In the genomic region with DNA sequence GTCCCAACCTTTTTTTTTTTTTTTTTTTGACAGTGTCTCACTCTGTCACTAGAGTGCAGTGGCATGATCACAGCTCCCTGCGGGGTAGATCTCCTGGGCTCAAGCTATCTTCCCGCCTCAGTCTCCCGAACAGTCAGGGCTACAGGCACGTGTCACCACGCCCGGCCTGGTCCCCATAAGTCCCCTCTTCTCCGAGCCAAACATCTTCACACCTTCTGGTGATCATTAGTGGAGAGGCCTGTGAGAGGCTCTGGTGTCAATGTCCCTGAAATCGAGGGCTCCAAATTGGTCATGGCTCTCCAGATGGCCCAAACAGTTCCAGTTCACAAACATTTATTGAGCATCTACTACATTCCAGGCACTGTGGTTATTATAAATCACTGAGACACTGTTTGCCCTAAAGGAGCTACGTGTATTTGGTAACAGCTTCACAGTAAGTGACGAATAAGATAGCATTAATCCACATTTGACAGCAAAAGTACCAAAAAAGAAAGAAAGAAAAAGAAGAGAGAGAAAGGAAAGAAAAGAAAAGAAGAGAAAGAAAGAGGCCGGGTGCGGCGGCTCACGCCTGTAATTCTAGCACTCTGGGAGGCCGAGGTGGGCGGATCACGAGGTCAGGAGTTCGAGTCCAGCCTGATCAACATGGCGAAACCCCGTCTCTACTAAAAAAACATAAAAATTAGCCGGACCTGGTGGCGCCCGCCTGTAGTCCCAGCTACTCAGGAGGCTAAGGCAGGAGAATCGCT, we compare ENCODE assay signal across 8 cellular contexts. TPM values are rescaled to one million over a fixed set of nuclear protein-coding genes. Genes with fewer than 3 reads are reported as not detected.
DNase-seq lines count a peak whose midpoint lies in the region; ATAC-seq and TF ChIP-seq lines count a peak whose summit lies in the region.

No MANE protein-coding gene starts in this region.

- DNase-seq in HCT116 (ENCODE audit: low read depth, low spot score) (no peak), right atrium auricular region (ENCODE audit: low spot score) (no peak), mucosa of gallbladder (ENCODE audit: low spot score) (no peak), GM10248 (ENCODE audit: extremely low spot score) (no peak), NCI-H1105 (lab: John Stamatoyannopoulos, UW) (no peak)
- peak; percentile 61 for DNase-seq in activated CD8-positive, alpha-beta memory T cell treated with anti-CD3 and anti-CD28 coated beads, Interleukin-2, amount 50 U/mL, for 48 hours
- DNase-seq in stimulated activated CD4-positive, alpha-beta T cell treated with anti-CD3 and anti-CD28 coated beads, Interleukin-1b, Interleukin-23, amount 100 ng/mL, for 48 hours = peak; percentile 12

- no peak overlapping the region for H2AFZ ChIP-seq in HCT116 (ENCODE audit: low read depth, low read length, poor library complexity, severe bottlenecking)

- no peaks in the 10 kb centered on the region for H3K27me3 ChIP-seq in HCT116 (ENCODE audit: insufficient read depth, low read length)
- H3K27me3 ChIP-seq in right atrium auricular region = no peaks in the 10 kb centered on the region

- intact Hi-C loops in HCT116 (cut with micrococcal nuclease) = loop anchor here (5.0 kb wide), 1 partner anchor 57 kb away; no protein-coding TSS in a partner anchor

- TSS peak; percentile 93 for BruUV-seq in HCT116 (replicated peaks; lab: Mats Ljungman, UMichigan)

- peak overlapping the region; percentile 73 for H3K4me2 ChIP-seq in HCT116 (ENCODE audit: low read length)

- H3K4me3 ChIP-seq in HCT116 (replicated peaks in 1 of 2; ENCODE audit: low read depth in 1 of 2, low read length in 2 of 2) (peak overlapping the region; percentile 91 to 94), right atrium auricular region (peak overlapping the region; percentile 90 to 91)

- CTCF ChIA-PET in HCT116 (lab: Charles Lee) (interaction anchor here (0.6 to 2.3 kb wide), 3 partner anchors 10 to 59 kb away, joined by 3 to 13 read pairs (median 4); no protein-coding TSS in a partner anchor), GM10248 (lab: Yijun Ruan, JAX) (interaction anchor here (1.0 to 3.3 kb wide), 9 partner anchors 46 to 442 kb away, joined by 3 to 20 read pairs (median 3); a partner anchor contains a TSS)

- TF ChIP-seq POLR2A in HCT116 (IDR thresholded peaks at IDR 0.05; ENCODE audit: borderline replicate concordance, extremely low read depth, insufficient read depth, insufficient read length) = no peak

- H3K36me3 ChIP-seq in HCT116 (ENCODE audit: control insufficient read depth in 1 of 2, insufficient read depth in 2 of 2, low read length in 2 of 2) (peaks cover 15 to 17% of the 10 kb centered on the region in 2 experiments), right atrium auricular region (peaks cover 22% of the 10 kb centered on the region)

- TF ChIP-seq CTCF in HCT116 (IDR thresholded peaks at IDR 0.05 in 2 of 3, conservative IDR thresholded peaks at IDR 0.05 in 1 of 3; ENCODE audit: borderline replicate concordance in 1 of 3, insufficient read depth in 1 of 3, low read depth in 2 of 3, low read length in 2 of 3) = no peak
- no peak for TF ChIP-seq CTCF in right atrium auricular region (IDR thresholded peaks at IDR 0.05)
- no peak for TF ChIP-seq CTCF in GM10248 (IDR thresholded peaks at IDR 0.05; ENCODE audit: control extremely low read depth, extremely low read depth, low read depth, missing control alignments)

- peaks cover 39% of the 10 kb centered on the region for H3K79me2 ChIP-seq in HCT116 (ENCODE audit: insufficient read depth, low read length)

- no peak for TF ChIP-seq RAD21 in HCT116 (IDR thresholded peaks at IDR 0.05; ENCODE audit: low read depth)

- H3K27ac ChIP-seq in HCT116 (ENCODE audit: low read depth, low read length) (peak overlapping the region; percentile 79), right atrium auricular region (peak overlapping the region; percentile 87 to 88)

- RAD21 ChIA-PET in HCT116 (lab: Charles Lee; ENCODE audit: low non-redundant PET in 1 of 2, low total read pairs in 2 of 2, uncharacterized antibody in 2 of 2, unreplicated experiment in 2 of 2) = no interaction called here

- ATAC-seq in HCT116 (peak; percentile 12), HG02571 (IDR thresholded peaks at IDR 0.05; ENCODE audit: unreplicated experiment) (no peak)

- no peaks in the 10 kb centered on the region for H3K9me3 ChIP-seq in HCT116 (ENCODE audit: control insufficient read depth in 1 of 2, insufficient read depth in 1 of 2, low read depth in 1 of 2, low read length in 2 of 2)
- no peaks in the 10 kb centered on the region for H3K9me3 ChIP-seq in right atrium auricular region

- H3K4me1 ChIP-seq in HCT116 (ENCODE audit: control insufficient read depth in 1 of 2, insufficient read depth in 2 of 2, low read length in 2 of 2) (peaks cover 4 to 10% of the 10 kb centered on the region in 2 experiments; a peak in 1 of 4 replicates), right atrium auricular region (peaks cover 0 to 14% of the 10 kb centered on the region in 2 donors)

- POLR2A ChIA-PET in HCT116 (lab: Charles Lee) = interaction anchor here (0.6 to 1.4 kb wide), 8 partner anchors 9 to 234 kb away, joined by 3 to 7 read pairs (median 4); no protein-coding TSS in a partner anchor
- POLR2A ChIA-PET in GM10248 (lab: Yijun Ruan, JAX) = interaction anchor here (0.7 kb wide), 1 partner anchor 28 kb away, joined by 3 read pairs; a partner anchor contains a TSS

- peak overlapping the region; percentile 96 for H3K9ac ChIP-seq in HCT116 (ENCODE audit: low read length)

- 0 out of 2 replicates have a peak, but pooled peaks cover 3% of the 10 kb centered on the region for H4K20me1 ChIP-seq in HCT116 (ENCODE audit: insufficient read depth)

- no peaks in the 10 kb centered on the region for H3K9me2 ChIP-seq in HCT116 (ENCODE audit: insufficient read depth)

TF ChIP-seq in HCT116, 20 proteins besides CTCF, POLR2A, EP300 and RAD21:
- no peak for TF ChIP-seq CEBPB (IDR thresholded peaks at IDR 0.05; ENCODE audit: low read depth)
- TF ChIP-seq, protein P1, sequence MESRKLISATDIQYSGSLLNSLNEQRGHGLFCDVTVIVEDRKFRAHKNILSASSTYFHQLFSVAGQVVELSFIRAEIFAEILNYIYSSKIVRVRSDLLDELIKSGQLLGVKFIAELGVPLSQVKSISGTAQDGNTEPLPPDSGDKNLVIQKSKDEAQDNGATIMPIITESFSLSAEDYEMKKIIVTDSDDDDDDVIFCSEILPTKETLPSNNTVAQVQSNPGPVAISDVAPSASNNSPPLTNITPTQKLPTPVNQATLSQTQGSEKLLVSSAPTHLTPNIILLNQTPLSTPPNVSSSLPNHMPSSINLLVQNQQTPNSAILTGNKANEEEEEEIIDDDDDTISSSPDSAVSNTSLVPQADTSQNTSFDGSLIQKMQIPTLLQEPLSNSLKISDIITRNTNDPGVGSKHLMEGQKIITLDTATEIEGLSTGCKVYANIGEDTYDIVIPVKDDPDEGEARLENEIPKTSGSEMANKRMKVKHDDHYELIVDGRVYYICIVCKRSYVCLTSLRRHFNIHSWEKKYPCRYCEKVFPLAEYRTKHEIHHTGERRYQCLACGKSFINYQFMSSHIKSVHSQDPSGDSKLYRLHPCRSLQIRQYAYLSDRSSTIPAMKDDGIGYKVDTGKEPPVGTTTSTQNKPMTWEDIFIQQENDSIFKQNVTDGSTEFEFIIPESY (IDR thresholded peaks at IDR 0.05; ENCODE audit: extremely low read depth, insufficient replicate concordance, low read length) = no peak

RNA-seq across cellular contexts. Expression of a gene that starts 0.9 kb away (rescaled TPM):
- total RNA-seq in HCT116 (2021; ENCODE audit: unreplicated experiment) = 100 TPM
- polyA plus RNA-seq in HCT116 (2012) = 42.7 and 44.5 TPM in 2 replicates
- total RNA-seq in right atrium auricular region = 10 to 100 TPM; 42.7 to 59.1 TPM
- total RNA-seq in mucosa of gallbladder = 37.5 TPM

RNA-seq across cellular contexts. Expression of a gene that starts 8.1 kb away (rescaled TPM):
- 0.12 TPM for total RNA-seq in HCT116 (2021; ENCODE audit: unreplicated experiment)
- polyA plus RNA-seq in HCT116 (2012) = 0.87 and 1.7 TPM in 2 replicates
- 10 to 100 TPM; 31.4 to 42.2 TPM for total RNA-seq in right atrium auricular region
- total RNA-seq in mucosa of gallbladder = 257 TPM

RNA-seq across cellular contexts. Expression of a gene that starts 28.0 kb away (rescaled TPM):
- total RNA-seq in HCT116 (2021; ENCODE audit: unreplicated experiment) = 85.9 TPM
- polyA plus RNA-seq in HCT116 (2012) = 57.2 and 67.7 TPM in 2 replicates
- total RNA-seq in right atrium auricular region = 10 to 100 TPM; 22.4 to 26.1 TPM
- 78.8 TPM for total RNA-seq in mucosa of gallbladder

RNA-seq across cellular contexts. Expression of a gene that starts 56.0 kb away (rescaled TPM):
- total RNA-seq in HCT116 (2021; ENCODE audit: unreplicated experiment) = 200 TPM
- 284 and 412 TPM in 2 replicates for polyA plus RNA-seq in HCT116 (2012)
- 1 to 10 TPM in 1 of 2 donors, not detected in 1; 1.7 TPM for total RNA-seq in right atrium auricular region
- 517 TPM for total RNA-seq in mucosa of gallbladder

Comparison
In these comparisons a context has a peak if more than half of its experiments do, and no peak if none do; other contexts are left out.
1. DNase-seq: peak in activated CD8-positive, alpha-beta memory T cell treated with anti-CD3 and anti-CD28 coated beads, Interleukin-2, amount 50 U/mL, for 48 hours (single experiment) and stimulated activated CD4-positive, alpha-beta T cell treated with anti-CD3 and anti-CD28 coated beads, Interleukin-1b, Interleukin-23, amount 100 ng/mL, for 48 hours (single experiment); none in HCT116 (single experiment), right atrium auricular region (single experiment), mucosa of gallbladder (single experiment), GM10248 (single experiment) and NCI-H1105 (single experiment).
2. RNA of a gene that starts 8.1 kb away (total RNA-seq): 257 TPM in mucosa of gallbladder (single experiment) and 31.4 to 42.2 TPM in right atrium auricular region; 0.12 TPM in HCT116 (single experiment); every median in the first group is over 10 times any median in the second.